8 cellular contexts compared by ENCODE assay signal in the genomic region with DNA sequence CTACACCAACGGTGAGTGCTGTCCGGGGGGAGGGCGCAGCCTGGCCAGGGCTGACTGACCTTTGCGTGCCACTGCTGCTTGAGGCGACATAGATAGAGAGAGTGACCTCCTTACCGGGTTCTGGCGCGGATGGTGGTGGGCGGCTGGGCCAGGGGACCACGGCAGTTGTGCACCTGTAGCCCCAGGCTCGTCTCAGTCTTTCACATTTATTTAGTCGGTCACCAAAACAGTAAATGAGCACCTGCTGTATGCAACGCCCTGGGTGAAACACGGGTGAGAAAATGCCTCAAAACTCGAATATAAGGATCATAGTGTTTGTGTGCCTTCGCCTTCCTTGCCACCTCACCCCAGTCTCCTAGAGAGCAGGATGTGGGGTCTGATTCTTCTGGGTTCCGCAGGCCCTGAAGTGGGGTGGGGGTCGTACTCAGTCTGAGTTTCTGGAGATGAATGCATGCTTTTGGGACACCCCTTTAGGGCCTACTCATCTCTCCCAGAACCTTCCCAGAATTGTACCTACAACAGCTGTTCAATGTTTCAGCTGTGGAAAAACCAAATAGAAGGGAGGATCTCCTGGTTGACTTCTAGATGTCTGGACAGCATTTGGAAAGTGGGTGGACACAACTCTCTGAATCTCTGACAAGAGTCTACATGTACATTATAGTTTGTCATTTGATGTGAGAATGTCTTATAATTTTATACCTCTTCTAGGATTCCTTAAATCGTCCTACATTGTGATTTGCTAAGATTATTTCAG. TPM values are rescaled to one million over a fixed set of nuclear protein-coding genes. Genes with fewer than 3 reads are reported as not detected.
A peak's percentile ranks its signal among the peaks of the same experiment; 100 is the strongest.
DNase-seq lines count a peak whose midpoint lies in the region; ATAC-seq, FAIRE-seq and TF ChIP-seq lines count a peak whose summit lies in the region.

No MANE protein-coding gene starts in this region.

- H3K9me3 ChIP-seq in A673 (ENCODE audit: low read depth, low read length, poor library complexity, severe bottlenecking) (no peaks in the 10 kb centered on the region), K562 (replicated peaks; ENCODE audit: control insufficient read depth, insufficient read depth, low read depth, low read length) (no peaks in the 10 kb centered on the region)

- intact Hi-C loops in A673 (cut with micrococcal nuclease; ENCODE audit: unreplicated experiment) (no loop called here), K562 (cut with micrococcal nuclease) (loop anchor here (2.0 kb wide), 1 partner anchor 473 kb away; a partner anchor contains a TSS)

- WGBS in K562 (ENCODE audit: insufficient coverage, low coverage, missing lambda C conversion rate), result under 1% methylated on average over 19 of the region's 19 CpGs

- H2AFZ ChIP-seq in K562 (ENCODE audit: low read depth, low read length), result peak overlapping the region; percentile 94

- BruUV-seq in A673 (replicated peaks; lab: Mats Ljungman, UMichigan) (TSS peak; percentile 63), K562 (replicated peaks; lab: Mats Ljungman, UMichigan) (TSS peak; percentile 73)

- ATAC-seq in GM19395 (IDR thresholded peaks at IDR 0.05; ENCODE audit: unreplicated experiment), result peak; percentile 6
- peak; percentile 79 for ATAC-seq in K562
- ATAC-seq in stimulated activated naive B cell treated with anti-CD40 and anti-IgM and Interleukin-4, amounts not matched to agents 10 μg/mL and 1 μg/mL and 100 μg/mL, for 72 hours (replicated peaks), result peak; percentile 28 to 40

- no peaks in the 10 kb centered on the region for H3K9me3 Mint-ChIP-seq in stimulated activated naive B cell treated with anti-CD40 and anti-IgM and Interleukin-4, amounts not matched to agents 10 μg/mL and 1 μg/mL and 100 μg/mL, for 72 hours

- H3K27ac ChIP-seq in A673 (ENCODE audit: low read depth, low read length, poor library complexity, severe bottlenecking), result peak overlapping the region; percentile 84
- peak overlapping the region; percentile 97 for H3K27ac ChIP-seq in K562 (ENCODE audit: extremely low read depth, low read depth, low read length)

- FAIRE-seq in K562 (lab: Jason Lieb, UNC) (peak; percentile 42), D721Med (lab: Jason Lieb, UNC) (no peak)

- peaks cover 5 to 9% of the 10 kb centered on the region in 2 donors for H3K4me1 Mint-ChIP-seq in stimulated activated naive B cell treated with anti-CD40 and anti-IgM and Interleukin-4, amounts not matched to agents 10 μg/mL and 1 μg/mL and 100 μg/mL, for 72 hours

- H3K9ac ChIP-seq in K562 (ENCODE audit: insufficient read depth in 1 of 2, low read depth in 2 of 2, low read length in 2 of 2), result peak overlapping the region; percentile 98 to 100

- TF ChIP-seq EP300 in K562 (IDR thresholded peaks at IDR 0.05; ENCODE audit: low read length), result no peak

- H3K27me3 Mint-ChIP-seq in stimulated activated naive B cell treated with anti-CD40 and anti-IgM and Interleukin-4, amounts not matched to agents 10 μg/mL and 1 μg/mL and 100 μg/mL, for 72 hours, result no peaks in the 10 kb centered on the region

- H3K4me3 ChIP-seq in A673 (ENCODE audit: low read depth, low read length, poor library complexity, severe bottlenecking) (peak overlapping the region; percentile 79), K562 (peak overlapping the region; percentile 95)

- peak overlapping the region; percentile 96 to 100 for H3K4me3 Mint-ChIP-seq in stimulated activated naive B cell treated with anti-CD40 and anti-IgM and Interleukin-4, amounts not matched to agents 10 μg/mL and 1 μg/mL and 100 μg/mL, for 72 hours

- peaks cover 6 to 9% of the 10 kb centered on the region in 2 donors for H3K36me3 Mint-ChIP-seq in stimulated activated naive B cell treated with anti-CD40 and anti-IgM and Interleukin-4, amounts not matched to agents 10 μg/mL and 1 μg/mL and 100 μg/mL, for 72 hours

- no peak for TF ChIP-seq RAD21 in K562 (CRISPR knock-in tag; conservative IDR thresholded peaks at IDR 0.05 in 1 of 2, IDR thresholded peaks at IDR 0.05 in 1 of 2)

- CTCF ChIA-PET in A673 (lab: Charles Lee) (no interaction called here), K562 (lab: Yijun Ruan, JAX; ENCODE audit: low intra/inter-chr PET ratio) (no interaction called here)

- H3K4me1 ChIP-seq in A673 (ENCODE audit: insufficient read depth, low read length, poor library complexity, severe bottlenecking) (no peaks in the 10 kb centered on the region), K562 (replicated peaks in 1 of 2; ENCODE audit: control insufficient read depth in 2 of 2, insufficient read depth in 2 of 2, low read length in 2 of 2) (peaks cover 0 to 15% of the 10 kb centered on the region in 2 experiments; a peak in 1 of 5 replicates)

- H3K27ac Mint-ChIP-seq in stimulated activated naive B cell treated with anti-CD40 and anti-IgM and Interleukin-4, amounts not matched to agents 10 μg/mL and 1 μg/mL and 100 μg/mL, for 72 hours, result peak overlapping the region; percentile 99

- no peak for DNase-seq in A673 (ENCODE audit: low spot score)
- DNase-seq in LHCN-M2 (ENCODE audit: low read depth), result peak; percentile 26
- DNase-seq in K562 (ENCODE audit: extremely low read depth in 1 of 4, low spot score in 3 of 4), result peak; percentile 18 to 55 (median 51)
- DNase-seq in iris pigment epithelial cell (ENCODE audit: low read depth), result peak; percentile 13
- no peak for DNase-seq in stimulated activated naive B cell treated with anti-CD40 and anti-IgM and Interleukin-4, amounts not matched to agents 10 μg/mL and 1 μg/mL and 100 μg/mL, for 72 hours
- DNase-seq in A172 (ENCODE audit: low spot score), result no peak
- DNase-seq in D721Med (ENCODE audit: insufficient read length, low spot score), result no peak

- no peak for TF ChIP-seq POLR2A in K562 (conservative IDR thresholded peaks at IDR 0.05)

- TF ChIP-seq CTCF in A673 (conservative IDR thresholded peaks at IDR 0.05; ENCODE audit: low read depth, low read length) (no peak), K562 (IDR thresholded peaks at IDR 0.05 in 2 of 3, conservative IDR thresholded peaks at IDR 0.05 in 1 of 3; ENCODE audit: insufficient read depth in 2 of 3, low read depth in 1 of 3, low read length in 3 of 3) (no peak), D721Med (IDR thresholded peaks at IDR 0.05; ENCODE audit: insufficient read depth, missing control alignments) (no peak)

- H3K4me2 ChIP-seq in K562 (ENCODE audit: insufficient read depth, low read length), result peak overlapping the region; percentile 97

- H4K20me1 ChIP-seq in K562 (replicated peaks; ENCODE audit: control insufficient read depth, insufficient read depth, low read length), result no peaks in the 10 kb centered on the region

- H3K9me1 ChIP-seq in K562 (ENCODE audit: control insufficient read depth, insufficient read depth, low read length), result no peaks in the 10 kb centered on the region

- H3K27me3 ChIP-seq in A673 (replicated peaks; ENCODE audit: insufficient read depth, low read depth, low read length, poor library complexity) (no peaks in the 10 kb centered on the region), K562 (ENCODE audit: control insufficient read depth in 2 of 2, insufficient read depth in 2 of 2, low read length in 2 of 2) (no peaks in the 10 kb centered on the region)

- H3K36me3 ChIP-seq in A673 (ENCODE audit: insufficient read depth, low read length, poor library complexity, severe bottlenecking), result no peaks in the 10 kb centered on the region
- no peaks in the 10 kb centered on the region for H3K36me3 ChIP-seq in K562 (ENCODE audit: control insufficient read depth, insufficient read depth, low read length)

- POLR2A ChIA-PET in A673 (lab: Charles Lee; ENCODE audit: low non-redundant PET) (no interaction called here), K562 (lab: Yijun Ruan, JAX) (interaction anchor here (0.6 to 1.7 kb wide), 7 partner anchors 12 to 449 kb away, joined by 3 to 6 read pairs (median 4); a partner anchor contains a TSS)

- in situ Hi-C loops in K562 (cut with MboI), result loop anchor here (10.0 kb wide), 1 partner anchor 1735 kb away; no protein-coding TSS in a partner anchor

- H3K79me2 ChIP-seq in K562 (ENCODE audit: control insufficient read depth, insufficient read depth, low read length), result peaks cover 70% of the 10 kb centered on the region

RNA-seq across cellular contexts. Expression of a gene that starts 0.8 kb away (rescaled TPM):
- 22.0 TPM in 2 replicates for total RNA-seq in A673 (2021)
- total RNA-seq in LHCN-M2 (2014; rRNA removed), result 18.8 and 20.1 TPM in 2 replicates
- 8.8 TPM for polyA plus RNA-seq in LHCN-M2 (2012)
- total RNA-seq in K562 (2011; cell fraction: chromatin; rRNA removed; ENCODE audit: low replicate concordance), result 56.0 and 96.1 TPM in 2 replicates
- total RNA-seq in K562 (2011; cell fraction: nucleolus; rRNA removed), result 27.0 and 27.3 TPM in 2 replicates
- total RNA-seq in K562 (2011; cell fraction: nucleoplasm; rRNA removed), result 45.6 and 51.4 TPM in 2 replicates
- 7.9 and 8.0 TPM in 2 replicates for total RNA-seq in K562 (2014; rRNA removed)
- 20.5 and 23.7 TPM in 2 replicates for total RNA-seq in K562 (2014; rRNA removed; fragmentation: Illumina TruSeq; extraction: Trizol)
- total RNA-seq in K562 (2015; rRNA removed; fragmentation: Illumina TruSeq; extraction: Trizol), result 17.5 and 19.5 TPM in 2 replicates
- 23.8 and 24.5 TPM in 2 replicates for total RNA-seq in K562 (2021)
- 36.5 and 41.2 TPM in 2 replicates for polyA plus RNA-seq in K562 (2011; rRNA removed)
- 25.2 and 35.9 TPM in 2 replicates for polyA plus RNA-seq in K562 (2011; cell fraction: cytosol; rRNA removed)
- 23.4 and 28.7 TPM in 2 replicates for polyA plus RNA-seq in K562 (2011; cell fraction: nucleus; rRNA removed)
- 12.1 and 15.6 TPM in 2 replicates for polyA plus RNA-seq in K562 (2012)
- 22.5 and 26.4 TPM in 2 replicates for polyA plus RNA-seq in K562 (2014; fragmentation: Illumina TruSeq; extraction: Trizol)
- polyA plus RNA-seq in K562 (2014; fragmentation: Nextera tagmentation; extraction: Ambion mirVana), result 10 to 100 TPM in 1 of 2 experiments, 1 to 10 TPM in 1; 7.9 to 11.1 TPM
- polyA plus RNA-seq in K562 (2014; rRNA removed), result 10.9 and 15.3 TPM in 2 replicates
- polyA minus RNA-seq in K562 (2011; rRNA and poly(A)+ RNA removed), result 65.8 and 74.0 TPM in 2 replicates
- polyA minus RNA-seq in K562 (2011; cell fraction: cytosol; rRNA and poly(A)+ RNA removed), result 23.2 and 24.9 TPM in 2 replicates
- 15.1 and 31.1 TPM in 2 replicates for polyA minus RNA-seq in K562 (2011; cell fraction: nucleus; rRNA and poly(A)+ RNA removed)
- total RNA-seq in A172 (2014; rRNA removed; shearing (Covaris generic)), result 19.0 and 20.3 TPM in 2 replicates

RNA-seq across cellular contexts. Expression of a gene that starts 16.7 kb away (rescaled TPM):
- 52.4 and 53.6 TPM in 2 replicates for total RNA-seq in A673 (2021)
- total RNA-seq in LHCN-M2 (2014; rRNA removed), result 49.7 and 68.7 TPM in 2 replicates
- 49.5 TPM for polyA plus RNA-seq in LHCN-M2 (2012)
- total RNA-seq in K562 (2011; cell fraction: chromatin; rRNA removed; ENCODE audit: low replicate concordance), result 44.4 and 117 TPM in 2 replicates
- 28.4 and 35.0 TPM in 2 replicates for total RNA-seq in K562 (2011; cell fraction: nucleolus; rRNA removed)
- 50.3 and 80.8 TPM in 2 replicates for total RNA-seq in K562 (2011; cell fraction: nucleoplasm; rRNA removed)
- total RNA-seq in K562 (2014; rRNA removed), result 51.9 and 55.6 TPM in 2 replicates
- total RNA-seq in K562 (2014; rRNA removed; fragmentation: Illumina TruSeq; extraction: Trizol), result 60.7 and 64.7 TPM in 2 replicates
- total RNA-seq in K562 (2015; rRNA removed; fragmentation: Illumina TruSeq; extraction: Trizol), result 39.4 and 40.0 TPM in 2 replicates
- total RNA-seq in K562 (2021), result 59.8 and 65.4 TPM in 2 replicates
- 55.3 and 79.1 TPM in 2 replicates for polyA plus RNA-seq in K562 (2011; rRNA removed)
- 11.9 and 20.4 TPM in 2 replicates for polyA plus RNA-seq in K562 (2011; cell fraction: cytosol; rRNA removed)
- 10.9 and 15.1 TPM in 2 replicates for polyA plus RNA-seq in K562 (2011; cell fraction: nucleus; rRNA removed)
- polyA plus RNA-seq in K562 (2012), result 35.8 and 41.4 TPM in 2 replicates
- polyA plus RNA-seq in K562 (2014; fragmentation: Illumina TruSeq; extraction: Trizol), result 53.0 and 63.1 TPM in 2 replicates
- 100 to 1,000 TPM; 217 to 221 TPM for polyA plus RNA-seq in K562 (2014; fragmentation: Nextera tagmentation; extraction: Ambion mirVana)
- 64.9 and 66.9 TPM in 2 replicates for polyA plus RNA-seq in K562 (2014; rRNA removed)
- 128 and 139 TPM in 2 replicates for polyA minus RNA-seq in K562 (2011; rRNA and poly(A)+ RNA removed)
- polyA minus RNA-seq in K562 (2011; cell fraction: cytosol; rRNA and poly(A)+ RNA removed), result 24.2 and 30.4 TPM in 2 replicates
- polyA minus RNA-seq in K562 (2011; cell fraction: nucleus; rRNA and poly(A)+ RNA removed), result 10.5 and 15.2 TPM in 2 replicates
- total RNA-seq in A172 (2014; rRNA removed; shearing (Covaris generic)), result 105 and 153 TPM in 2 replicates

Comparison
In these comparisons a context has a peak if more than half of its experiments do, and no peak if none do; other contexts are left out.
1. DNase-seq: peak in LHCN-M2 (single experiment), K562 (4 of 4) and iris pigment epithelial cell (single experiment); none in A673 (single experiment), stimulated activated naive B cell treated with anti-CD40 and anti-IgM and Interleukin-4, amounts not matched to agents 10 μg/mL and 1 μg/mL and 100 μg/mL, for 72 hours (single experiment), A172 (single experiment) and D721Med (single experiment).
2. ATAC-seq: peak in every context shown above with its lines; median percentile 79 in K562; 34 in stimulated activated naive B cell treated with anti-CD40 and anti-IgM and Interleukin-4, amounts not matched to agents 10 μg/mL and 1 μg/mL and 100 μg/mL, for 72 hours; 6 in GM19395.